In genomic region chr10:99534939-99535763, GRCh38 we compare ENCODE assay signal across 8 cellular contexts. TPM values are rescaled to one million over a fixed set of nuclear protein-coding genes. Genes with fewer than 3 reads are reported as not detected.
DNase-seq lines count a peak whose midpoint lies in the region; ATAC-seq and TF ChIP-seq lines count a peak whose summit lies in the region.

No MANE protein-coding gene starts in this region.

- ATAC-seq in HG03025 (IDR thresholded peaks at IDR 0.05; ENCODE audit: low FRiP score, unreplicated experiment) = no peak

- TF ChIP-seq CTCF in Peyer's patch (IDR thresholded peaks at IDR 0.05) (no peak), fibroblast of the aortic adventitia (IDR thresholded peaks at IDR 0.05; ENCODE audit: insufficient read depth, low read length) (no peak)

- H3K27ac ChIP-seq in Peyer's patch = peak overlapping the region; percentile 40 to 92 (median 74)

- H3K9me3 ChIP-seq in Peyer's patch = no peaks in the 10 kb centered on the region

- H3K4me3 ChIP-seq in Peyer's patch (peak overlapping the region; percentile 37 to 59 (median 49)), fibroblast of the aortic adventitia (ENCODE audit: low read depth, low read length) (peak overlapping the region; percentile 37)

- H3K27me3 ChIP-seq in Peyer's patch = peaks cover 0 to 33% of the 10 kb centered on the region in 2 donors

- no peaks in the 10 kb centered on the region for H3K36me3 ChIP-seq in Peyer's patch

- H3K4me1 ChIP-seq in Peyer's patch = peaks cover 0 to 31% (median 3%) of the 10 kb centered on the region in 4 donors

- peak; percentile 53 for DNase-seq in ELR (ENCODE audit: low read depth)
- no peak for DNase-seq in Peyer's patch
- no peak for DNase-seq in fibroblast of the aortic adventitia (ENCODE audit: low read depth)
- peak; percentile 79 for DNase-seq in retina
- no peak for DNase-seq in iPS-NIHi7 (ENCODE audit: extremely low spot score)
- no peak for DNase-seq in inferior parietal cortex (ENCODE audit: extremely low spot score)
- no peak for DNase-seq in activated effector memory CD4-positive, alpha-beta T cell treated with Interleukin-2 at 50 U/mL for 16 hours

- no peak for TF ChIP-seq POLR2A in Peyer's patch (IDR thresholded peaks at IDR 0.05)

RNA-seq across cellular contexts. Expression of gene NKX2-3, which starts 2.4 kb away (rescaled TPM):
- 10 to 100 TPM in 2 of 4 donors, 1 to 10 TPM in 2; 4.9 to 19.0 (median 8.7) TPM for total RNA-seq in Peyer's patch
- not detected in 2 replicates for total RNA-seq in fibroblast of the aortic adventitia (ENCODE audit: low replicate concordance)

Comparison
In these comparisons a context has a peak if more than half of its experiments do, and no peak if none do; other contexts are left out.
1. DNase-seq: peak in ELR (single experiment) and retina (single experiment); none in Peyer's patch (0 of 3), fibroblast of the aortic adventitia (single experiment), iPS-NIHi7 (single experiment), inferior parietal cortex (single experiment) and activated effector memory CD4-positive, alpha-beta T cell treated with Interleukin-2 at 50 U/mL for 16 hours (single experiment).